17 cellular contexts compared by ENCODE assay signal in genomic region chr16:84983308-84983707, GRCh38. TPM values are rescaled to one million over a fixed set of nuclear protein-coding genes. Genes with fewer than 3 reads are reported as not detected.
DNase-seq lines count a peak whose midpoint lies in the region; ATAC-seq and TF ChIP-seq lines count a peak whose summit lies in the region.
"Had no signal": no experiment of that assay in that cellular context is flagged by ENCODE, and none has a peak within 500 bp of the region (broad histone marks: within the 10 kb centered on the region; RNA-seq: fewer than 3 reads in every experiment).

No MANE protein-coding gene starts in this region.

- peaks cover 49 to 81% of the 10 kb centered on the region in 2 experiments for H3K79me1 ChIP-seq in IMR-90 (ENCODE audit: low read depth in 1 of 2, low read length in 2 of 2)

- H3K36me3 ChIP-seq in IMR-90 (ENCODE audit: control insufficient read depth, insufficient read depth, low read length): peaks cover 48% of the 10 kb centered on the region
- H3K36me3 ChIP-seq in spleen: peaks cover 0 to 97% (median 66%) of the 10 kb centered on the region in 6 donors

- BruUV-seq in IMR-90 (replicated peaks; lab: Mats Ljungman, UMichigan): no TSS peak

- H2BK20ac ChIP-seq in IMR-90 (ENCODE audit: low read depth, low read length): 0 out of 2 replicates have a peak overlapping the region, but pooled peaks have one; percentile 31

- CTCF ChIA-PET in IMR-90 (lab: Yijun Ruan, JAX): no interaction called here

- H3K18ac ChIP-seq in IMR-90 (ENCODE audit: low read depth, low read length): no peak overlapping the region

- H3K9me3 ChIP-seq in IMR-90 (ENCODE audit: control insufficient read depth, insufficient read depth, low read length) (no peaks in the 10 kb centered on the region), spleen (no peaks in the 10 kb centered on the region)
- H3K9me3 ChIP-seq: MG63, prostate gland had no signal

- no peaks in the 10 kb centered on the region for H4K20me1 ChIP-seq in IMR-90 (ENCODE audit: insufficient read depth, low read length)

- H2BK120ac ChIP-seq in IMR-90 (ENCODE audit: low read depth, low read length): 0 out of 2 replicates have a peak overlapping the region, but pooled peaks have one; percentile 30

- peak overlapping the region; percentile 21 for H2AK5ac ChIP-seq in IMR-90 (ENCODE audit: low read depth, low read length)

- DNase-seq in IMR-90 (no peak), SKM-1 (lab: John Stamatoyannopoulos, UW; ENCODE audit: unreplicated experiment) (peak; percentile 77), left lobe of liver (ENCODE audit: low spot score) (no peak), spleen (peak; percentile 86), DMS 273 (lab: John Stamatoyannopoulos, UW; ENCODE audit: unreplicated experiment) (no peak), putamen (ENCODE audit: low spot score) (no peak)
- no peak for DNase-seq in stimulated activated CD4-positive, alpha-beta T cell treated with anti-CD3 and anti-CD28 coated beads, Interleukin-12 subunit alpha, Interleukin-12 subunit beta, amount 100 ng/mL, for 4 hours
- DNase-seq: activated CD8-positive, alpha-beta T cell treated with anti-CD3 and anti-CD28 coated beads, Interleukin-2, amount 10 ng/mL, durations not matched to agents 7 days and 5 days; activated naive CD4-positive, alpha-beta T cell treated with anti-CD3 and anti-CD28 coated beads, Interleukin-2, amount 10 ng/mL, durations not matched to agents 7 days and 5 days; CD4-positive, alpha-beta T cell; HCEC 1CT; MG63; NCI-H2227 treated with DMSO at 0.1 percent for 48 hours; RPMI8226; stimulated activated CD4-positive, alpha-beta T cell treated with anti-CD3 and anti-CD28 coated beads, Interleukin-4, amount 100 ng/mL, for 1 hour had no signal

- 0 out of 3 replicates have a peak overlapping the region, but pooled peaks have one; percentile 29 for H2BK15ac ChIP-seq in IMR-90 (ENCODE audit: low read depth, low read length)

- TF ChIP-seq POLR2A in IMR-90 (IDR thresholded peaks at IDR 0.05; ENCODE audit: low read depth, low read length) (no peak), spleen (IDR thresholded peaks at IDR 0.05) (no peak)

- ATAC-seq in IMR-90 (ENCODE audit: low read depth) (no peak), left lobe of liver (peak; percentile 17)
- ATAC-seq: activated CD8-positive, alpha-beta T cell treated with anti-CD3 and anti-CD28 coated beads, Interleukin-2, amount 10 ng/mL, durations not matched to agents 7 days and 5 days; stimulated activated memory B cell treated with anti-CD40 and anti-IgM and Interleukin-4, amounts not matched to agents 10 μg/mL and 1 μg/mL and 100 μg/mL, for 72 hours had no signal

- H2AK9ac ChIP-seq in IMR-90 (replicated peaks; ENCODE audit: low read depth, low read length, poor library complexity): no peak overlapping the region

- no CpG with 5 or more reads among the region's 6 CpGs for WGBS in IMR-90 (ENCODE audit: extremely low coverage in 2 of 2, insufficient read length in 1 of 2), 2 experiments
- 69 to 86% (median 75%) methylated on average over 6 of the region's 6 CpGs for WGBS in spleen, 5 donors

- no peak overlapping the region; the same call in 1 of the 2 replicates for H3K14ac ChIP-seq in IMR-90 (replicated peaks; ENCODE audit: low read depth, low read length)

- H4K91ac ChIP-seq in IMR-90 (ENCODE audit: insufficient read depth, low read depth, low read length): peak overlapping the region; percentile 17; the same call in 1 of the 2 replicates

- intact Hi-C loops in IMR-90 (cut with micrococcal nuclease) (no loop called here), spleen (cut with DNase I; ENCODE audit: low total_unique reads) (no loop called here)

- peak overlapping the region; percentile 60 for H3K4ac ChIP-seq in IMR-90 (ENCODE audit: low read depth, low read length)

- H3K4me3 ChIP-seq in IMR-90 (ENCODE audit: insufficient read depth, low read depth, low read length) (no peak overlapping the region), spleen (peak overlapping the region in 1 of 8 donors; percentile 29)
- H3K4me3 ChIP-seq: MG63, prostate gland had no signal

- no peak overlapping the region; the same call in 1 of the 2 replicates for H4K5ac ChIP-seq in IMR-90 (ENCODE audit: low read depth, low read length)

- H3K4me1 ChIP-seq in IMR-90 (ENCODE audit: control insufficient read depth, insufficient read depth, low read length) (peaks cover 27% of the 10 kb centered on the region), spleen (peaks cover 0 to 54% (median 11%) of the 10 kb centered on the region in 6 donors)
- H3K4me1 ChIP-seq: prostate gland had no signal

- no peaks in the 10 kb centered on the region for H3K27me3 ChIP-seq in IMR-90 (ENCODE audit: control insufficient read depth, insufficient read depth, low read length)
- H3K27me3 ChIP-seq in spleen (replicated peaks in 1 of 7): no peaks in the 10 kb centered on the region
- H3K27me3 ChIP-seq: MG63 had no signal

- no peak for TF ChIP-seq RAD21 in IMR-90 (IDR thresholded peaks at IDR 0.05; ENCODE audit: low read length)

- peak overlapping the region; percentile 31; the same call in 1 of the 2 replicates for H3K27ac ChIP-seq in IMR-90 (ENCODE audit: insufficient read depth, low read length)
- peak overlapping the region in 7 of 8 donors; percentile 54 to 89 (median 77) for H3K27ac ChIP-seq in spleen

- H3K4me2 ChIP-seq in IMR-90 (ENCODE audit: low read depth, low read length): no peak overlapping the region

- peak overlapping the region in 1 of 2 experiments; percentile 42; a peak in 1 of 4 replicates for H4K8ac ChIP-seq in IMR-90 (ENCODE audit: low read depth in 2 of 2, low read length in 2 of 2)

- H3K56ac ChIP-seq in IMR-90 (ENCODE audit: extremely low read depth, insufficient read depth, low read length): no peak overlapping the region

- peak overlapping the region; percentile 52 for H2BK5ac ChIP-seq in IMR-90 (ENCODE audit: low read depth, low read length, poor library complexity, severe bottlenecking)

- TF ChIP-seq CTCF in IMR-90 (conservative IDR thresholded peaks at IDR 0.05; ENCODE audit: low read depth, low read length) (no peak), spleen (IDR thresholded peaks at IDR 0.05 in 8 of 11, conservative IDR thresholded peaks at IDR 0.05 in 3 of 11) (no peak)

- peaks cover 43% of the 10 kb centered on the region for H3K9me1 ChIP-seq in IMR-90 (ENCODE audit: insufficient read depth, low read length)

- in situ Hi-C loops in IMR-90 (cut with MboI; ENCODE audit: low sequenced_read_pairs): no loop called here

- H3K23ac ChIP-seq in IMR-90 (ENCODE audit: low read depth, low read length): no peak overlapping the region

- POLR2A ChIA-PET in IMR-90 (lab: Charles Lee; ENCODE audit: unreplicated experiment): no interaction called here

- no peak overlapping the region for H2AFZ ChIP-seq in IMR-90 (replicated peaks; ENCODE audit: low read length, poor library complexity)

- dilution Hi-C loops in IMR-90 (cut with HindIII; ENCODE audit: low sequenced_read_pairs, unreplicated experiment): no loop called here

- H3K9ac ChIP-seq in IMR-90 (ENCODE audit: low read depth, low read length): no peak overlapping the region

TF ChIP-seq in IMR-90, 13 proteins besides CTCF, POLR2A, EP300 and RAD21:
- TF ChIP-seq CEBPB (IDR thresholded peaks at IDR 0.05; ENCODE audit: low read depth, low read length) (no peak), ELK1 (IDR thresholded peaks at IDR 0.05; ENCODE audit: borderline replicate concordance, low read depth, low read length) (no peak), BHLHE40 (IDR thresholded peaks at IDR 0.05; ENCODE audit: low read depth, low read length) (no peak), SMC3 (IDR thresholded peaks at IDR 0.05; ENCODE audit: low read depth, low read length) (no peak), MAZ (IDR thresholded peaks at IDR 0.05; ENCODE audit: borderline replicate concordance, low read depth, low read length) (no peak), MXI1 (IDR thresholded peaks at IDR 0.05; ENCODE audit: borderline replicate concordance, low read depth, low read length) (no peak), RCOR1 (IDR thresholded peaks at IDR 0.05; ENCODE audit: insufficient replicate concordance, low read length) (no peak), RFX5 (IDR thresholded peaks at IDR 0.05; ENCODE audit: low read depth, low read length) (no peak), CHD1 (IDR thresholded peaks at IDR 0.05; ENCODE audit: low read depth, low read length) (no peak), NFE2L2 (IDR thresholded peaks at IDR 0.05; ENCODE audit: low read depth, low read length) (no peak), MAFK (IDR thresholded peaks at IDR 0.05; ENCODE audit: low read depth, low read length) (no peak), FOS (IDR thresholded peaks at IDR 0.05; ENCODE audit: low read depth, low read length) (no peak), USF2 (IDR thresholded peaks at IDR 0.05; ENCODE audit: low read depth, low read length) (no peak)

RNA-seq across cellular contexts. Expression of gene ZDHHC7, which starts 28.0 kb away (rescaled TPM):
- 80.1 and 81.1 TPM in 2 replicates for total RNA-seq in IMR-90 (2012; rRNA removed)
- polyA plus RNA-seq in IMR-90 (2012; rRNA removed): 97.1 and 104 TPM in 2 replicates
- polyA plus RNA-seq in IMR-90 (2012; cell fraction: cytosol; rRNA removed): 86.7 and 88.8 TPM in 2 replicates
- polyA plus RNA-seq in IMR-90 (2012; cell fraction: nucleus; rRNA removed; ENCODE audit: low replicate concordance): 63.2 and 114 TPM in 2 replicates
- total RNA-seq in left lobe of liver: 14.5 TPM
- total RNA-seq in spleen: 10 to 100 TPM; 39.3 to 87.1 (median 52.3) TPM
- polyA plus RNA-seq in spleen: 10 to 100 TPM; 10.3 to 21.5 (median 16.0) TPM

RNA-seq across cellular contexts. Expression of gene KIAA0513, which starts 44.3 kb away (rescaled TPM):
- total RNA-seq in IMR-90 (2012; rRNA removed) (9.5 and 10.3 TPM in 2 replicates), left lobe of liver (5.0 TPM), spleen (10 to 100 TPM; 21.4 to 30.0 (median 23.3) TPM)
- polyA plus RNA-seq in IMR-90 (2012; rRNA removed) (9.5 and 11.4 TPM in 2 replicates), spleen (1 to 10 TPM; 1.7 to 6.0 (median 2.0) TPM)
- polyA plus RNA-seq in IMR-90 (2012; cell fraction: cytosol; rRNA removed): 5.7 and 7.2 TPM in 2 replicates
- 10.8 and 15.5 TPM in 2 replicates for polyA plus RNA-seq in IMR-90 (2012; cell fraction: nucleus; rRNA removed; ENCODE audit: low replicate concordance)

Comparison
In these comparisons a context has a peak if more than half of its experiments do, and no peak if none do; other contexts are left out.
1. DNase-seq: peak in SKM-1 (single experiment) and spleen (single experiment); none in IMR-90 (single experiment), left lobe of liver (single experiment), DMS 273 (single experiment), stimulated activated CD4-positive, alpha-beta T cell treated with anti-CD3 and anti-CD28 coated beads, Interleukin-12 subunit alpha, Interleukin-12 subunit beta, amount 100 ng/mL, for 4 hours (single experiment) and putamen (single experiment).